In the genomic region with DNA sequence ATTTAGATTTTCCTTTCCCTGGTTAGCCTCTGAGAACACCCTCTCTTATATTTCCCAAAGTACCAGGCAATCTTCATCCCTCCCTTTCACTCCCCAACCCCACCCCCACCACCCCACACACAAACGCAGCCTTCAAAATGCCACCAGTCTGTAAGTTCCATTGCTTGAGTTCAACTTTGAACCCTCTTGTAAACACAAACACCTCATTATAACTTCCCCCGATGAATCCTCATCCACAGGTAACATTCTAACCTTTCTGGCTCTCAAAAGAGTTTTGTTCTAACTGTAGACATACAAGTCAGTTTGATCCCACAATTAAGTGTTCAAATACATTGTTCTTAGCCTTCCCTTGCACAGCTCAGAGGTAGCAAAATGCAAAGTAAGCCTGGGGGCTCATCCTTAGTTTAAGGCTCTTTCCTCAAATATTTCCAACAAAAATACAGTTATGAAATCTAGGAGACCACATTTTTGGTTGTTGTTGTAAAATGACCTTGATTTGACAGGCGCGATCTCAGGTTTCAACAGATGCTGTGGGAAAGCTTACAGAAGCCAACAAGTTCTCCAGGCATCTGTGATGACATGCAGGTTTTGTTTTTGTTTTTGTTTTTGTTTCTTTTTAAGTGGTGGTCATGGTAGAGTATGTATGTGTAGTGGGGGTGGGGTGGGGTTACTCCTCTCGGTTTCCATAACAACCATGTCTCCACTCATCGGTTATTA, we compare ENCODE assay signal across 8 cellular contexts.
DNase-seq lines count a peak whose midpoint lies in the region; ATAC-seq lines count a peak whose summit lies in the region.

No MANE protein-coding gene starts in this region.

- H3K4me3 ChIP-seq in BLaER1, result peak overlapping the region; percentile 84

- peak overlapping the region; percentile 91; the same call in 1 of the 2 replicates for H3K9ac ChIP-seq in BLaER1

- H3K36me3 ChIP-seq in BLaER1, result peaks cover 11% of the 10 kb centered on the region; the same call in 1 of the 2 replicates

- peak overlapping the region; percentile 93 to 95 for H3K4me3 Mint-ChIP-seq in stimulated activated naive B cell treated with anti-CD40 and anti-IgM and Interleukin-4, amounts not matched to agents 10 μg/mL and 1 μg/mL and 100 μg/mL, for 72 hours

- H3K9me3 ChIP-seq in BLaER1, result peaks cover 6% of the 10 kb centered on the region; the same call in 1 of the 2 replicates

- peaks cover 3% of the 10 kb centered on the region; the same call in 1 of the 2 replicates for H3K27me3 ChIP-seq in BLaER1

- H3K36me3 Mint-ChIP-seq in stimulated activated naive B cell treated with anti-CD40 and anti-IgM and Interleukin-4, amounts not matched to agents 10 μg/mL and 1 μg/mL and 100 μg/mL, for 72 hours, result peaks cover 14 to 19% of the 10 kb centered on the region in 2 donors

- H4K20me1 ChIP-seq in BLaER1, result no peaks in the 10 kb centered on the region

- H3K4me1 Mint-ChIP-seq in stimulated activated naive B cell treated with anti-CD40 and anti-IgM and Interleukin-4, amounts not matched to agents 10 μg/mL and 1 μg/mL and 100 μg/mL, for 72 hours, result peaks cover 47 to 82% of the 10 kb centered on the region in 2 donors

- peak overlapping the region; percentile 94 for H3K27ac Mint-ChIP-seq in stimulated activated naive B cell treated with anti-CD40 and anti-IgM and Interleukin-4, amounts not matched to agents 10 μg/mL and 1 μg/mL and 100 μg/mL, for 72 hours

- H3K27me3 Mint-ChIP-seq in stimulated activated naive B cell treated with anti-CD40 and anti-IgM and Interleukin-4, amounts not matched to agents 10 μg/mL and 1 μg/mL and 100 μg/mL, for 72 hours, result no peaks in the 10 kb centered on the region

- peaks cover 75% of the 10 kb centered on the region for H3K4me1 ChIP-seq in BLaER1

- 0 out of 2 replicates have a peak overlapping the region, but pooled peaks have one; percentile 50 for H3K27ac ChIP-seq in BLaER1

- peak overlapping the region; percentile 92 for H3K4me2 ChIP-seq in BLaER1

- DNase-seq in T-helper 9 cell (peak; percentile 18), globus pallidus (ENCODE audit: low spot score) (peak; percentile 31), NCI-H446 treated with DMSO at 0.1 percent for 48 hours (lab: John Stamatoyannopoulos, UW) (no peak), putamen (ENCODE audit: low spot score) (no peak)
- no peak for DNase-seq in stimulated activated naive B cell treated with anti-CD40 and anti-IgM and Interleukin-4, amounts not matched to agents 10 μg/mL and 1 μg/mL and 100 μg/mL, for 72 hours

- ATAC-seq in GM18519 (IDR thresholded peaks at IDR 0.05; ENCODE audit: low FRiP score, unreplicated experiment), result peak; percentile 31
- ATAC-seq in HG02981 (IDR thresholded peaks at IDR 0.05; ENCODE audit: unreplicated experiment), result peak; percentile 57
- no peak for ATAC-seq in stimulated activated naive B cell treated with anti-CD40 and anti-IgM and Interleukin-4, amounts not matched to agents 10 μg/mL and 1 μg/mL and 100 μg/mL, for 72 hours (replicated peaks)

- no peaks in the 10 kb centered on the region for H3K9me3 Mint-ChIP-seq in stimulated activated naive B cell treated with anti-CD40 and anti-IgM and Interleukin-4, amounts not matched to agents 10 μg/mL and 1 μg/mL and 100 μg/mL, for 72 hours

Comparison
In these comparisons a context has a peak if more than half of its experiments do, and no peak if none do; other contexts are left out.
1. ATAC-seq: peak in GM18519 (single experiment) and HG02981 (single experiment); none in stimulated activated naive B cell treated with anti-CD40 and anti-IgM and Interleukin-4, amounts not matched to agents 10 μg/mL and 1 μg/mL and 100 μg/mL, for 72 hours (0 of 2).
2. DNase-seq: peak in T-helper 9 cell (single experiment) and globus pallidus (single experiment); none in stimulated activated naive B cell treated with anti-CD40 and anti-IgM and Interleukin-4, amounts not matched to agents 10 μg/mL and 1 μg/mL and 100 μg/mL, for 72 hours (single experiment), NCI-H446 treated with DMSO at 0.1 percent for 48 hours (single experiment) and putamen (single experiment).